18 cellular contexts compared by ENCODE assay signal in the genomic region with DNA sequence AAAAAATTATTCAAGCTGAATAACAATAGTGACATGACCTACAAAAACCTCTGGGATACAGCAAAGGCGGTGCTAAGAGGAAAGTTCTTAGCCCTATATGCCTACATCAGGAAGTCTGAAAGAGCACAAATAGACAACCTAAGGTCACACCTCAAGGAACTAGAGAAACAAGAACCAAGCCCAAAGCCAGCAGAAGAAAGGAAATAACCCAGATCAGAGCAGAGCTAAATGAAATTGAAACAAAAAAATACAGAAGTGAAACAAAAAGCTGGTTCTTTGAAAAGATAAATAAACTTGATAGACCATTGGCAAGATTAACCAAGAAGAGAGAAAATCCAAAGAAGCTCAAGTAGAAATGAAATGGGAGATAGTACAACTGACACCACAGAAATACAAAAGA. TPM values are rescaled to one million over a fixed set of nuclear protein-coding genes. Genes with fewer than 3 reads are reported as not detected.
DNase-seq lines count a peak whose midpoint lies in the region; ATAC-seq and FAIRE-seq lines count a peak whose summit lies in the region.
"Had no signal": no experiment of that assay in that cellular context is flagged by ENCODE, and none has a peak within 500 bp of the region (broad histone marks: within the 10 kb centered on the region; RNA-seq: fewer than 3 reads in every experiment).

No MANE protein-coding gene starts in this region.

- H3K36me3 Mint-ChIP-seq in CD4-positive, alpha-beta memory T cell: no peaks in the 10 kb centered on the region
- H3K36me3 Mint-ChIP-seq in T-cell (no peaks in the 10 kb centered on the region), memory B cell (peaks cover 11% of the 10 kb centered on the region)

- no peak overlapping the region for H3K4me3 ChIP-seq in CD4-positive, alpha-beta memory T cell (ENCODE audit: low read length in 2 of 2)
- H3K4me3 ChIP-seq: dorsolateral prefrontal cortex, mucosa of descending colon had no signal

- peaks cover 13% of the 10 kb centered on the region for H3K4me1 ChIP-seq in CD4-positive, alpha-beta memory T cell (ENCODE audit: insufficient read depth, low read length)
- H3K4me1 ChIP-seq: parathyroid adenoma had no signal

- intact Hi-C loops in CD4-positive, alpha-beta memory T cell (cut with micrococcal nuclease): no loop called here

- peak overlapping the region in 5 of 7 donors; percentile 6 to 68 (median 13) for H3K27ac Mint-ChIP-seq in CD4-positive, alpha-beta memory T cell
- H3K27ac Mint-ChIP-seq in T-cell (peak overlapping the region; percentile 36 to 40), memory B cell (peak overlapping the region; percentile 76)

- peak in 2 of 5 donors; percentile 15 to 37 for DNase-seq in CD4-positive, alpha-beta memory T cell
- no peak for DNase-seq in GM19239 (ENCODE audit: insufficient read length, low spot score)
- DNase-seq in T-cell: no peak
- DNase-seq in memory B cell (ENCODE audit: low spot score in 2 of 2): peak in 1 of 2 donors; percentile 65
- no peak for DNase-seq in DMS153 treated with DMSO at 0.1 percent for 48 hours (lab: John Stamatoyannopoulos, UW; ENCODE audit: unreplicated experiment)
- no peak for DNase-seq in COR-L47 (lab: John Stamatoyannopoulos, UW)
- no peak for DNase-seq in EL
- DNase-seq: activated CD4-positive, alpha-beta T cell treated with anti-CD3 and anti-CD28 coated beads for 4 hours; activated effector memory CD4-positive, alpha-beta T cell treated with Interleukin-2 at 50 U/mL for 16 hours; dorsolateral prefrontal cortex; kidney glomerular epithelial cell; NCI-H187 treated with DMSO at 0.1 percent for 48 hours; NCI-H526 had no signal

- no peaks in the 10 kb centered on the region for H3K27me3 ChIP-seq in CD4-positive, alpha-beta memory T cell (ENCODE audit: insufficient read depth, low read length)
- H3K27me3 ChIP-seq: dorsolateral prefrontal cortex had no signal

- peaks cover 0 to 4% (median 0%) of the 10 kb centered on the region in 8 donors for H3K9me3 Mint-ChIP-seq in CD4-positive, alpha-beta memory T cell
- no peaks in the 10 kb centered on the region for H3K9me3 Mint-ChIP-seq in T-cell
- peaks cover 8% of the 10 kb centered on the region for H3K9me3 Mint-ChIP-seq in memory B cell
- H3K9me3 Mint-ChIP-seq: CD8-positive, alpha-beta memory T cell had no signal

- peaks cover 9 to 14% (median 12%) of the 10 kb centered on the region in 4 donors for H3K4me1 Mint-ChIP-seq in CD4-positive, alpha-beta memory T cell
- H3K4me1 Mint-ChIP-seq in T-cell (peaks cover 17 to 25% (median 19%) of the 10 kb centered on the region in 3 donors), memory B cell (peaks cover 38% of the 10 kb centered on the region)

- CTCF ChIA-PET in CD4-positive, alpha-beta memory T cell (lab: Charles Lee; ENCODE audit: partially characterized antibody): interaction anchor here (0.7 to 1.4 kb wide), 2 partner anchors 16 to 26 kb away, joined by 3 to 6 read pairs; no protein-coding TSS in a partner anchor
- CTCF ChIA-PET in T-cell (lab: Charles Lee): interaction anchor here (0.6 kb wide), 2 partner anchors 134 to 392 kb away, joined by 3 to 5 read pairs; no protein-coding TSS in a partner anchor

- H3K27ac ChIP-seq in CD4-positive, alpha-beta memory T cell (ENCODE audit: low read depth, low read length): no peak overlapping the region
- H3K27ac ChIP-seq: dorsolateral prefrontal cortex, parathyroid adenoma, RWPE1 had no signal

- POLR2A ChIA-PET in CD4-positive, alpha-beta memory T cell (lab: Charles Lee; ENCODE audit: partially characterized antibody): no interaction called here
- POLR2A ChIA-PET in T-cell (lab: Charles Lee): interaction anchor here in 1 of 2 donors (0.7 kb wide), 1 partner anchor 874 kb away, joined by 3 read pairs; no protein-coding TSS in a partner anchor

- H3K4me3 Mint-ChIP-seq in CD4-positive, alpha-beta memory T cell: peak overlapping the region in 7 of 8 donors; percentile 4 to 56 (median 12)
- H3K4me3 Mint-ChIP-seq in T-cell (peak overlapping the region; percentile 1 to 53 (median 2)), memory B cell (peak overlapping the region; percentile 69)

- FAIRE-seq in GM19239 (lab: Jason Lieb, UNC): peak; percentile 92

- ATAC-seq in T-cell (replicated peaks in 1 of 4): no peak
- ATAC-seq in memory B cell (ENCODE audit: low read depth): peak; percentile 87
- no peak for ATAC-seq in GM21528 (IDR thresholded peaks at IDR 0.05; ENCODE audit: low FRiP score, unreplicated experiment)
- ATAC-seq: mucosa of descending colon had no signal

- H3K27me3 Mint-ChIP-seq in CD4-positive, alpha-beta memory T cell: peaks cover 11 to 14% of the 10 kb centered on the region in 2 donors
- H3K27me3 Mint-ChIP-seq in T-cell: peaks cover 6 to 10% of the 10 kb centered on the region in 2 donors
- no peaks in the 10 kb centered on the region for H3K27me3 Mint-ChIP-seq in memory B cell

- no peaks in the 10 kb centered on the region for H3K36me3 ChIP-seq in CD4-positive, alpha-beta memory T cell (ENCODE audit: insufficient read depth, low read length)

- H3K9me3 ChIP-seq in CD4-positive, alpha-beta memory T cell (ENCODE audit: control insufficient read depth in 1 of 2, low read length in 2 of 2): no peaks in the 10 kb centered on the region
- H3K9me3 ChIP-seq: mucosa of descending colon had no signal

RNA-seq across cellular contexts. Expression of a gene that starts 47.6 kb away (rescaled TPM):
- 1 to 10 TPM in 1 of 2 experiments, under 1 TPM in 1; 0.35 to 1.2 TPM for total RNA-seq in CD4-positive, alpha-beta memory T cell
- under 1 TPM in 1 of 2 donors, not detected in 1; 0.70 TPM for polyA plus RNA-seq in CD4-positive, alpha-beta memory T cell
- 1 to 10 TPM in 3 of 5 donors, under 1 TPM in 2; 0.70 to 1.7 (median 1.1) TPM for total RNA-seq in T-cell

Comparison
In these comparisons a context has a peak if more than half of its experiments do, and no peak if none do; other contexts are left out.
1. H3K27ac Mint-ChIP-seq: peak in every context shown above with its lines; median percentile 76 in memory B cell; 38 in T-cell; 13 in CD4-positive, alpha-beta memory T cell.
2. H3K4me3 Mint-ChIP-seq: peak in every context shown above with its lines; median percentile 69 in memory B cell; 12 in CD4-positive, alpha-beta memory T cell; 2 in T-cell.